Comparison of ENCODE assay signal across 20 cellular contexts in the genomic region with DNA sequence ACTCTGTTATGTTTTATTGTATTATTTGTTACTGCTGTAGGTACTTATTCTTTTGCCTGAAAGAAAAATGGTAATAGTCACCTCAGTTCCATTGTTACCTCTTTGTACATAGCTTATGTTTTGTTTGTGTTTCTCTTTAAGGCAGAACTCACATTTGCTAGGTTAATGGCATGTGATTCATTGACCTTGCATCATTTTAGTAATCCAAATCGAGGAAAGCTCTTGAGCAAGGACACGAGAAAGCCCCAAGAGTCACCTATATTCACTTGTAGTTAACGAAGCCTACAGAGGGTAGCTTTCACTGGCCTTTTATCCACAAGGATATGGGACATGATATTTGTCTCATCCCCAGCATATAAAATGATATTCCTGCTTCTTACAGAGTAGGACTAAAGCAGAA.
"Had no signal": no experiment of that assay in that cellular context is flagged by ENCODE, and none has a peak within 500 bp of the region (broad histone marks: within the 10 kb centered on the region; RNA-seq: fewer than 3 reads in every experiment).

No MANE protein-coding gene starts in this region.

- H3K4me3 ChIP-seq: MG63 had no signal

- H3K4me2 ChIP-seq: SK-N-SH had no signal

- H3K9ac ChIP-seq: SK-N-SH had no signal

- DNase-seq: KBM-7, MG63, NCI-H1092, NCI-H1105 treated with DMSO at 0.1 percent for 48 hours, NCI-H1417 treated with DMSO at 0.1 percent for 48 hours, NCI-H146, NCI-H1694 treated with DMSO at 0.1 percent for 48 hours, NCI-H1930, NCI-H2081, NCI-H2107, NCI-H2171 treated with DMSO at 0.1 percent for 48 hours, NCI-H345, NCI-H524, NCI-H526 treated with DMSO at 0.1 percent for 48 hours, NCI-H82, PC-3, SHP77, SK-N-SH, T-helper 1 cell had no signal

- H3K27me3 ChIP-seq: MG63 had no signal

- H3K36me3 ChIP-seq: MG63 had no signal

- H3K27ac ChIP-seq: RWPE1 had no signal

- H3K9me3 ChIP-seq: MG63, SK-N-SH had no signal
